8 cellular contexts compared by ENCODE assay signal in the genomic region with DNA sequence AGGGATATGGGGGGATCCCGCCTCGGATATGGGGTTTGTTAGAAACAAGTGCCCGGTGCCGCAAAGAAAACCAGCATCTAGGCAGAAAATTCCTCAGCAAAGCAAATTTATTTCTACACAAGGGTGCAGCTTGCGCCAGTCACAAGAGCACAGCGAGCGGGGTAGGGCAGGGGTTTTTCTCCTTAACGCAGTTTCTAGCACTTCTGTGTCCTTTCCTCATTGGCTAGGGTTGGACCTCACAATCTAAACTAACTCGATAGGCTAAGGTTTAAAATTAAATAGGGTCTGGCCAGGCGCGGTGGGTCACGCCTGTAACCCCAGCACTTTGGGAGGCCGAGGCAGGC. TPM values are rescaled to one million over a fixed set of nuclear protein-coding genes. Genes with fewer than 3 reads are reported as not detected.
A peak's percentile ranks its signal among the peaks of the same experiment; 100 is the strongest.
DNase-seq lines count a peak whose midpoint lies in the region; ATAC-seq and TF ChIP-seq lines count a peak whose summit lies in the region.

No MANE protein-coding gene starts in this region.

- H3K9me3 ChIP-seq in SJSA1 (replicated peaks) (peaks cover 3% of the 10 kb centered on the region), mucosa of stomach (ENCODE audit: control insufficient read depth, low read length) (no peaks in the 10 kb centered on the region)

- H3K27me3 ChIP-seq in SJSA1 (replicated peaks) (no peaks in the 10 kb centered on the region), mucosa of stomach (ENCODE audit: control insufficient read depth, insufficient read depth, low read length) (no peaks in the 10 kb centered on the region)

- TF ChIP-seq CTCF in epithelial cell of esophagus (IDR thresholded peaks at IDR 0.05; ENCODE audit: insufficient read depth, low read depth, low read length, missing control alignments), result no peak

- H3K4me3 ChIP-seq in SJSA1 (peak overlapping the region; percentile 71), epithelial cell of esophagus (ENCODE audit: low read length) (peak overlapping the region; percentile 83), mucosa of stomach (ENCODE audit: low read length) (peak overlapping the region; percentile 72)

- H3K27ac ChIP-seq in SJSA1, result no peak overlapping the region

- H3K9ac ChIP-seq in mucosa of stomach (ENCODE audit: low read length), result peak overlapping the region; percentile 91

- H3K36me3 ChIP-seq in SJSA1 (peaks cover 16% of the 10 kb centered on the region), mucosa of stomach (ENCODE audit: control insufficient read depth, insufficient read depth, low read length) (no peaks in the 10 kb centered on the region)

- peak; percentile 7 for DNase-seq in NCI-H82 (lab: John Stamatoyannopoulos, UW)
- DNase-seq in NCI-H82 treated with DMSO at 0.1 percent for 48 hours (lab: John Stamatoyannopoulos, UW; ENCODE audit: unreplicated experiment), result no peak
- no peak for DNase-seq in SJSA1 (ENCODE audit: low read depth in 1 of 2, low spot score in 2 of 2)
- DNase-seq in epithelial cell of esophagus (ENCODE audit: low read depth), result peak; percentile 68
- DNase-seq in GM19240 (ENCODE audit: insufficient read length, low spot score), result no peak
- DNase-seq in COLO829 (ENCODE audit: low spot score), result no peak

- ATAC-seq in GM18868 (IDR thresholded peaks at IDR 0.05; ENCODE audit: unreplicated experiment), result no peak

- H3K4me1 ChIP-seq in SJSA1 (replicated peaks) (no peaks in the 10 kb centered on the region), mucosa of stomach (ENCODE audit: control insufficient read depth, insufficient read depth, low read length) (peaks cover 5% of the 10 kb centered on the region)

RNA-seq across cellular contexts. Expression of gene ZNF440, which starts 0.6 kb away (rescaled TPM):
- total RNA-seq in SJSA1 (2014; rRNA removed; shearing (Covaris generic)), result 6.1 and 7.8 TPM in 2 replicates

RNA-seq across cellular contexts. Expression of gene ZNF491, which starts 16.4 kb away (rescaled TPM):
- total RNA-seq in SJSA1 (2014; rRNA removed; shearing (Covaris generic)), result 0.39 TPM in 1 of 2 replicates, not detected in the other

RNA-seq across cellular contexts. Expression of gene ZNF439, which starts 33.8 kb away (rescaled TPM):
- total RNA-seq in SJSA1 (2014; rRNA removed; shearing (Covaris generic)), result 0.06 and 1.5 TPM in 2 replicates

RNA-seq across cellular contexts. Expression of gene ZNF441, which starts 47.9 kb away (rescaled TPM):
- total RNA-seq in SJSA1 (2014; rRNA removed; shearing (Covaris generic)), result 3.8 and 7.8 TPM in 2 replicates

Comparison
In these comparisons a context has a peak if more than half of its experiments do, and no peak if none do; other contexts are left out.
1. DNase-seq: peak in NCI-H82 (single experiment) and epithelial cell of esophagus (single experiment); none in NCI-H82 treated with DMSO at 0.1 percent for 48 hours (single experiment), SJSA1 (0 of 2), GM19240 (single experiment) and COLO829 (single experiment).
2. Peak in every context shown above with its lines, with median percentiles within 50 percentile points of each other: H3K4me3 ChIP-seq.